In genomic region chr20:37480915-37481314, GRCh38 we compare ENCODE assay signal across 14 cellular contexts. TPM values are rescaled to one million over a fixed set of nuclear protein-coding genes. Genes with fewer than 3 reads are reported as not detected.
"Had no signal": no experiment of that assay in that cellular context is flagged by ENCODE, and none has a peak within 500 bp of the region (broad histone marks: within the 10 kb centered on the region; RNA-seq: fewer than 3 reads in every experiment).

No MANE protein-coding gene starts in this region.

- H3K9me3 ChIP-seq: gastrocnemius medialis, ovary, upper lobe of left lung had no signal

- H2AFZ ChIP-seq: neural progenitor cell had no signal

- H3K36me3 Mint-ChIP-seq: activated CD4-positive, alpha-beta memory T cell treated with anti-CD3 and anti-CD28 coated beads for 36 hours; activated naive CD4-positive, alpha-beta T cell treated with anti-CD3 and anti-CD28 coated beads, Interleukin-2, amount 10 ng/mL, durations not matched to agents 7 days and 5 days; neural progenitor cell had no signal

- H3K9me3 Mint-ChIP-seq: activated CD4-positive, alpha-beta memory T cell treated with anti-CD3 and anti-CD28 coated beads for 36 hours; activated naive CD4-positive, alpha-beta T cell treated with anti-CD3 and anti-CD28 coated beads, Interleukin-2, amount 10 ng/mL, durations not matched to agents 7 days and 5 days; activated T-cell treated with anti-CD3 and anti-CD28 coated beads, Interleukin-2, amount 50 U/mL, for 24 hours had no signal

- H3K27ac ChIP-seq: gastrocnemius medialis, neural progenitor cell, ovary, upper lobe of left lung, VCaP had no signal

- H3K27me3 ChIP-seq: neural progenitor cell, ovary, upper lobe of left lung had no signal

- DNase-seq: activated CD4-positive, alpha-beta memory T cell treated with anti-CD3 and anti-CD28 coated beads for 36 hours; activated naive CD4-positive, alpha-beta T cell treated with anti-CD3 and anti-CD28 coated beads, Interleukin-2, amount 10 ng/mL, durations not matched to agents 7 days and 5 days; activated T-cell treated with anti-CD3 and anti-CD28 coated beads, Interleukin-2, amount 50 U/mL, for 24 hours; effector CD8-positive, alpha-beta T cell; gastrocnemius medialis; ovary; stimulated activated CD4-positive, alpha-beta T cell treated with anti-CD3 and anti-CD28 coated beads, Interleukin-2, amount 100 ng/mL, for 48 hours; stimulated activated naive B cell treated with anti-CD40 and anti-IgM and Interleukin-4, amounts not matched to agents 10 μg/mL and 1 μg/mL and 100 μg/mL, for 72 hours; upper lobe of left lung had no signal

- H3K4me1 Mint-ChIP-seq: activated naive CD4-positive, alpha-beta T cell treated with anti-CD3 and anti-CD28 coated beads, Interleukin-2, amount 10 ng/mL, durations not matched to agents 7 days and 5 days had no signal

- H3K27ac Mint-ChIP-seq: activated CD4-positive, alpha-beta memory T cell treated with anti-CD3 and anti-CD28 coated beads for 36 hours; activated naive CD4-positive, alpha-beta T cell treated with anti-CD3 and anti-CD28 coated beads, Interleukin-2, amount 10 ng/mL, durations not matched to agents 7 days and 5 days; activated T-cell treated with anti-CD3 and anti-CD28 coated beads, Interleukin-2, amount 50 U/mL, for 24 hours; neural progenitor cell; stimulated activated naive B cell treated with anti-CD40 and anti-IgM and Interleukin-4, amounts not matched to agents 10 μg/mL and 1 μg/mL and 100 μg/mL, for 72 hours had no signal

- H3K4me1 ChIP-seq: gastrocnemius medialis, upper lobe of left lung had no signal

- H3K4me3 ChIP-seq: gastrocnemius medialis, neural progenitor cell, ovary, upper lobe of left lung had no signal

- ATAC-seq: gastrocnemius medialis; stimulated activated naive B cell treated with anti-CD40 and anti-IgM and Interleukin-4, amounts not matched to agents 10 μg/mL and 1 μg/mL and 100 μg/mL, for 72 hours had no signal

- H3K4me2 ChIP-seq: neural progenitor cell had no signal

- H3K36me3 ChIP-seq: gastrocnemius medialis, neural progenitor cell, ovary, upper lobe of left lung had no signal

- H3K4me3 Mint-ChIP-seq: activated CD4-positive, alpha-beta memory T cell treated with anti-CD3 and anti-CD28 coated beads for 36 hours; activated naive CD4-positive, alpha-beta T cell treated with anti-CD3 and anti-CD28 coated beads, Interleukin-2, amount 10 ng/mL, durations not matched to agents 7 days and 5 days; activated T-cell treated with anti-CD3 and anti-CD28 coated beads, Interleukin-2, amount 50 U/mL, for 24 hours; neural progenitor cell; stimulated activated naive B cell treated with anti-CD40 and anti-IgM and Interleukin-4, amounts not matched to agents 10 μg/mL and 1 μg/mL and 100 μg/mL, for 72 hours had no signal

RNA-seq across cellular contexts. Expression of gene NNAT, which starts 40.1 kb away (rescaled TPM):
- total RNA-seq: liver; pulmonary artery endothelial cell; T-helper 1 cell treated with Interleukin-12 subunit alpha and Interleukin-12 subunit beta and Interleukin-4 antibody, amounts not matched to agents 30 ng/mL and 1 ng/mL, for 36 hours had no signal
